24 cellular contexts compared by ENCODE assay signal in the genomic region with DNA sequence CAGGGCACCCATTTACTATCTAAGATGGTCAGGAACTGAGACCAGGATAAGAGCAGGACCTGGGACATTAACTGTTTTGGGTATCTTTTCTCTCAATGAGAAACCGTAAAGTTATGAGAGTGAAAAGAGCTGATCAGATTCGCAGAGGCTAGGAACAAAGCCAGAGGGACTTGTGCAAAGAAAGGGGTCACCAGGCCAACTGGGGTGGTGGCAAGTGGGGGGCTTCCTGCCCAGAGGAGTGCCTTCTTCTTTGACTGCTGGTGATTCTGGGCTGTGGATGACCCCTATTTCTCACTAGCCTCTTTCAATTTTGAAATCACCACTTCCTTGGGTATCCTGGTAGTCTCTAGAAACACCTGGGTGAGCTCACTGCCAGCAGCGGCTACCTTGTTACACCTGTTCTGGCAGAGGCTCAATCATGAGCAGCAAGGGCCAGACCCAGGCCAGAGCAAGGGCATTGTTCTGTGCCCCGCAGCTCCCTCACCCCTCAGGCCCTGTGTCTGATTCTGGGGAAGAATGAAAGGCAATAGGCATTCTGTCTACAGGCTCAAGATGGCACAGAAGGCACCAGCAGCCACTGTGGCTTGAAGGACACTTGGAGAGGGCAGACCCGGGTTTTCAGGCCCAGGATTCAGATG. TPM values are rescaled to one million over a fixed set of nuclear protein-coding genes. Genes with fewer than 3 reads are reported as not detected.
A peak's percentile ranks its signal among the peaks of the same experiment; 100 is the strongest.
DNase-seq lines count a peak whose midpoint lies in the region; ATAC-seq and TF ChIP-seq lines count a peak whose summit lies in the region.
"Had no signal": no experiment of that assay in that cellular context is flagged by ENCODE, and none has a peak within 500 bp of the region (broad histone marks: within the 10 kb centered on the region; RNA-seq: fewer than 3 reads in every experiment).

No MANE protein-coding gene starts in this region.

- ATAC-seq in left ventricle myocardium superior (no peak), body of pancreas (no peak), lower lobe of right lung (peak; percentile 54 to 63), upper lobe of right lung (peak; percentile 57), GM19023 (IDR thresholded peaks at IDR 0.05; ENCODE audit: unreplicated experiment) (no peak)
- ATAC-seq: A549 had no signal

- H3K18ac ChIP-seq in mesendoderm (ENCODE audit: low read length), result no peak overlapping the region

- intact Hi-C loops in left ventricle myocardium superior (cut with micrococcal nuclease) (no loop called here), body of pancreas (cut with DNase I) (no loop called here), lower lobe of right lung (cut with DNase I) (no loop called here), upper lobe of right lung (cut with DNase I) (no loop called here)

- H3K4ac ChIP-seq in mesendoderm (ENCODE audit: low read depth, low read length), result no peak overlapping the region

- H3K36me3 ChIP-seq in right atrium auricular region (no peaks in the 10 kb centered on the region), body of pancreas (replicated peaks in 1 of 2; ENCODE audit: insufficient read depth in 1 of 2, low read depth in 2 of 2) (no peaks in the 10 kb centered on the region), lower lobe of right lung (peaks cover under 1% of the 10 kb centered on the region), upper lobe of right lung (no peaks in the 10 kb centered on the region), mesendoderm (ENCODE audit: control insufficient read depth, insufficient read depth, low read length) (no peaks in the 10 kb centered on the region)
- H3K36me3 ChIP-seq: BLaER1 treated with 17β-estradiol and CSF1 and Interleukin-3, amounts not matched to agents 10 nM and 100 nM; HAP-1; SJCRH30 had no signal

- no peak overlapping the region for H2BK120ac ChIP-seq in mesendoderm (ENCODE audit: low read depth, low read length)

- H3K9me3 ChIP-seq in right atrium auricular region, result peaks cover 0 to 18% of the 10 kb centered on the region in 2 donors
- peaks cover 0 to 7% (median 0%) of the 10 kb centered on the region in 3 donors for H3K9me3 ChIP-seq in body of pancreas
- peaks cover 4% of the 10 kb centered on the region for H3K9me3 ChIP-seq in lower lobe of right lung
- no peaks in the 10 kb centered on the region for H3K9me3 ChIP-seq in upper lobe of right lung
- H3K9me3 ChIP-seq: HAP-1, SJCRH30 had no signal

- no peaks in the 10 kb centered on the region for H3K4me1 ChIP-seq in right atrium auricular region
- peaks cover 8% of the 10 kb centered on the region for H3K4me1 ChIP-seq in body of pancreas
- H3K4me1 ChIP-seq in lower lobe of right lung, result peaks cover 5% of the 10 kb centered on the region
- H3K4me1 ChIP-seq in upper lobe of right lung, result no peaks in the 10 kb centered on the region
- H3K4me1 ChIP-seq in mesendoderm (ENCODE audit: control insufficient read depth, low read depth, low read length), result no peaks in the 10 kb centered on the region
- H3K4me1 ChIP-seq: A549; BLaER1 treated with 17β-estradiol and CSF1 and Interleukin-3, amounts not matched to agents 10 nM and 100 nM; Caco-2; SJCRH30 had no signal

- WGBS in body of pancreas, 2 donors, result 47 to 52% methylated on average over 5 of the region's 5 CpGs
- WGBS in mesendoderm (ENCODE audit: extremely low coverage, insufficient coverage, low lambda C conversion rate), result no CpG with 5 or more reads among the region's 5 CpGs

- no peak overlapping the region for H4K8ac ChIP-seq in mesendoderm (ENCODE audit: low read depth, low read length)

- H3K27ac ChIP-seq in right atrium auricular region (no peak overlapping the region), body of pancreas (no peak overlapping the region), lower lobe of right lung (peak overlapping the region; percentile 77), upper lobe of right lung (peak overlapping the region; percentile 79), mesendoderm (ENCODE audit: low read depth, low read length) (no peak overlapping the region)
- H3K27ac ChIP-seq: A549; BLaER1 treated with 17β-estradiol and CSF1 and Interleukin-3, amounts not matched to agents 10 nM and 100 nM; GM23248; SJCRH30 had no signal

- no peak overlapping the region for H3K4me3 ChIP-seq in right atrium auricular region
- no peak overlapping the region for H3K4me3 ChIP-seq in body of pancreas
- H3K4me3 ChIP-seq in lower lobe of right lung, result peak overlapping the region; percentile 49
- peak overlapping the region; percentile 43 for H3K4me3 ChIP-seq in upper lobe of right lung
- no peak overlapping the region for H3K4me3 ChIP-seq in mesendoderm (ENCODE audit: low read length)
- H3K4me3 ChIP-seq: A549; BLaER1 treated with 17β-estradiol and CSF1 and Interleukin-3, amounts not matched to agents 10 nM and 100 nM; GM23248; HAP-1; SJCRH30 had no signal

- no peaks in the 10 kb centered on the region for H3K79me2 ChIP-seq in mesendoderm (ENCODE audit: control insufficient read depth, insufficient read depth, low read length)

- H2BK5ac ChIP-seq in mesendoderm (ENCODE audit: low read length), result no peak overlapping the region

- no peak overlapping the region for H3K9ac ChIP-seq in mesendoderm (ENCODE audit: low read length)
- H3K9ac ChIP-seq: BLaER1 treated with 17β-estradiol and CSF1 and Interleukin-3, amounts not matched to agents 10 nM and 100 nM; GM23248 had no signal

- DNase-seq in right atrium auricular region (ENCODE audit: low spot score) (peak; percentile 52), left ventricle myocardium superior (no peak), body of pancreas (peak in 3 of 4 donors; percentile 20 to 72 (median 47)), lower lobe of right lung (no peak), upper lobe of right lung (no peak), mesendoderm (no peak)
- no peak for DNase-seq in stimulated activated CD4-positive, alpha-beta T cell treated with anti-CD3 and anti-CD28 coated beads, Interleukin-12 subunit alpha, Interleukin-12 subunit beta, amount 100 ng/mL, for 4 hours
- DNase-seq: Caco-2; CD4-positive, alpha-beta memory T cell; DMS 273 treated with DMSO at 0.1 percent for 48 hours; GM23248; IMR-90; MV-4-11; NCI-H2029 treated with DMSO at 0.1 percent for 48 hours; NCI-H524; NCI-H774 had no signal

- H3K4me2 ChIP-seq in mesendoderm (ENCODE audit: low read length), result no peak overlapping the region
- H3K4me2 ChIP-seq: A549; BLaER1 treated with 17β-estradiol and CSF1 and Interleukin-3, amounts not matched to agents 10 nM and 100 nM had no signal

- no peak overlapping the region for H2BK15ac ChIP-seq in mesendoderm (replicated peaks; ENCODE audit: low read depth)

- no peaks in the 10 kb centered on the region for H3K79me1 ChIP-seq in mesendoderm (ENCODE audit: low read length)

- H3K23ac ChIP-seq in mesendoderm (ENCODE audit: low read length), result no peak overlapping the region

- no peak for TF ChIP-seq CTCF in right atrium auricular region (IDR thresholded peaks at IDR 0.05)
- no peak for TF ChIP-seq CTCF in body of pancreas (IDR thresholded peaks at IDR 0.05)
- TF ChIP-seq CTCF in lower lobe of right lung (IDR thresholded peaks at IDR 0.05), result no peak
- no peak for TF ChIP-seq CTCF in upper lobe of right lung (IDR thresholded peaks at IDR 0.05)

- no peak overlapping the region for H3K56ac ChIP-seq in mesendoderm (ENCODE audit: low read length)

- no peak overlapping the region for H4K5ac ChIP-seq in mesendoderm (ENCODE audit: low read length)

- no peak for TF ChIP-seq POLR2A in body of pancreas (IDR thresholded peaks at IDR 0.05)

- no peak overlapping the region for H2AK5ac ChIP-seq in mesendoderm (ENCODE audit: low read length)

- H3K27me3 ChIP-seq in right atrium auricular region (no peaks in the 10 kb centered on the region), body of pancreas (no peaks in the 10 kb centered on the region), lower lobe of right lung (ENCODE audit: low read depth) (no peaks in the 10 kb centered on the region), upper lobe of right lung (no peaks in the 10 kb centered on the region), mesendoderm (ENCODE audit: insufficient read depth, low read length, poor library complexity) (no peaks in the 10 kb centered on the region)
- H3K27me3 ChIP-seq: BLaER1 treated with 17β-estradiol and CSF1 and Interleukin-3, amounts not matched to agents 10 nM and 100 nM; SJCRH30 had no signal

RNA-seq across cellular contexts. Expression of a gene that starts 1.0 kb away (rescaled TPM):
- total RNA-seq in right atrium auricular region, result 1 to 10 TPM in 1 of 2 donors, under 1 TPM in 1; 0.74 to 2.1 TPM
- 0.69 TPM for total RNA-seq in left ventricle myocardium superior
- total RNA-seq in body of pancreas, result 1 to 10 TPM in 1 of 2 donors, under 1 TPM in 1; 0.33 to 1.6 TPM
- 630 TPM for total RNA-seq in lower lobe of right lung
- 780 TPM for total RNA-seq in upper lobe of right lung
- polyA plus RNA-seq in mesendoderm (2013, experiment 1 of 2), result 1.00 TPM
- 0.84 TPM for polyA plus RNA-seq in mesendoderm (2013, experiment 2 of 2)
- total RNA-seq: CD4-positive, alpha-beta memory T cell; G401; GM23248; IMR-90; M059J; OCI-LY7 had no signal
- polyA plus RNA-seq: CD4-positive, alpha-beta memory T cell; IMR-90 had no signal

Comparison
In these comparisons a context has a peak if more than half of its experiments do, and no peak if none do; other contexts are left out.
1. DNase-seq: peak in right atrium auricular region (single experiment) and body of pancreas (3 of 4); none in left ventricle myocardium superior (single experiment), lower lobe of right lung (single experiment), upper lobe of right lung (single experiment), mesendoderm (single experiment) and stimulated activated CD4-positive, alpha-beta T cell treated with anti-CD3 and anti-CD28 coated beads, Interleukin-12 subunit alpha, Interleukin-12 subunit beta, amount 100 ng/mL, for 4 hours (single experiment).
2. H3K27ac ChIP-seq: peak in lower lobe of right lung (single experiment) and upper lobe of right lung (single experiment); none in right atrium auricular region (0 of 2), body of pancreas (0 of 4) and mesendoderm (single experiment).
3. H3K4me3 ChIP-seq: peak in lower lobe of right lung (single experiment) and upper lobe of right lung (single experiment); none in right atrium auricular region (0 of 2), body of pancreas (0 of 2) and mesendoderm (single experiment).
4. ATAC-seq: peak in lower lobe of right lung (2 of 2) and upper lobe of right lung (single experiment); none in left ventricle myocardium superior (single experiment), body of pancreas (single experiment) and GM19023 (single experiment).
5. RNA of a gene that starts 1.0 kb away (total RNA-seq): 780 TPM in upper lobe of right lung (single experiment) and 630 TPM in lower lobe of right lung (single experiment); 0.74 to 2.1 TPM in right atrium auricular region, 0.33 to 1.6 TPM in body of pancreas and 0.69 TPM in left ventricle myocardium superior (single experiment); every median in the first group is over 100 times any median in the second.